Comparison of ENCODE assay signal across 24 cellular contexts in genomic region chr7:150803161-150803860, GRCh38. TPM values are rescaled to one million over a fixed set of nuclear protein-coding genes. Genes with fewer than 3 reads are reported as not detected.
A peak's percentile ranks its signal among the peaks of the same experiment; 100 is the strongest.
DNase-seq lines count a peak whose midpoint lies in the region; ATAC-seq and TF ChIP-seq lines count a peak whose summit lies in the region.
"Had no signal": no experiment of that assay in that cellular context is flagged by ENCODE, and none has a peak within 500 bp of the region (broad histone marks: within the 10 kb centered on the region; RNA-seq: fewer than 3 reads in every experiment).

No MANE protein-coding gene starts in this region.

- H3K27me3 ChIP-seq in right cardiac atrium (ENCODE audit: control insufficient read depth, insufficient read depth) = no peaks in the 10 kb centered on the region
- H3K27me3 ChIP-seq in endodermal cell (ENCODE audit: control insufficient read depth, insufficient read depth, low read length, poor library complexity, severe bottlenecking) = peaks cover 72% of the 10 kb centered on the region
- H3K27me3 ChIP-seq: testis had no signal

- H3K9me3 Mint-ChIP-seq in endodermal cell = peaks cover 18% of the 10 kb centered on the region

- no peak overlapping the region for H3K27ac ChIP-seq in right cardiac atrium (ENCODE audit: low read length)
- no peak overlapping the region for H3K27ac ChIP-seq in endodermal cell (ENCODE audit: low read depth, low read length)
- H3K27ac ChIP-seq: epithelial cell of prostate, testis, uterus had no signal

- intact Hi-C loops in right cardiac atrium (cut with DNase I) = no loop called here
- intact Hi-C loops in Right ventricle myocardium superior (cut with DNase I) = no loop called here

- peaks cover 4% of the 10 kb centered on the region for H3K4me1 Mint-ChIP-seq in endodermal cell

- POLR2A ChIA-PET in GM10248 (lab: Yijun Ruan, JAX) = no interaction called here

- CTCF ChIA-PET in GM10248 (lab: Yijun Ruan, JAX) = interaction anchor here (1.2 kb wide), 1 partner anchor 16 kb away, joined by 5 read pairs; no protein-coding TSS in a partner anchor

- H3K27ac Mint-ChIP-seq in endodermal cell = no peak overlapping the region
- H3K27ac Mint-ChIP-seq: activated CD8-positive, alpha-beta T cell treated with anti-CD3 and anti-CD28 coated beads, Interleukin-2, amount 10 ng/mL, durations not matched to agents 7 days and 5 days; mesothelial cell of epicardium; natural killer cell; stimulated activated naive B cell treated with anti-CD40 and anti-IgM and Interleukin-4, amounts not matched to agents 10 μg/mL and 1 μg/mL and 100 μg/mL, for 72 hours had no signal

- H3K27me3 Mint-ChIP-seq in endodermal cell (ENCODE audit: insufficient read depth) = peaks cover 74% of the 10 kb centered on the region

- TF ChIP-seq CTCF in endodermal cell (conservative IDR thresholded peaks at IDR 0.05) (no peak), GM10248 (IDR thresholded peaks at IDR 0.05; ENCODE audit: control extremely low read depth, extremely low read depth, low read depth, missing control alignments) (no peak)

- H3K4me3 Mint-ChIP-seq in endodermal cell = no peak overlapping the region
- H3K4me3 Mint-ChIP-seq: activated CD8-positive, alpha-beta T cell treated with anti-CD3 and anti-CD28 coated beads, Interleukin-2, amount 10 ng/mL, durations not matched to agents 7 days and 5 days; mesothelial cell of epicardium; natural killer cell; stimulated activated naive B cell treated with anti-CD40 and anti-IgM and Interleukin-4, amounts not matched to agents 10 μg/mL and 1 μg/mL and 100 μg/mL, for 72 hours had no signal

- H3K4me1 ChIP-seq in right cardiac atrium (ENCODE audit: control insufficient read depth, insufficient read depth, low read length) (no peaks in the 10 kb centered on the region), endodermal cell (ENCODE audit: control insufficient read depth, insufficient read depth, low read length) (no peaks in the 10 kb centered on the region)
- H3K4me1 ChIP-seq: uterus had no signal

- DNase-seq in right cardiac atrium = peak in 2 of 3 donors; percentile 59 to 64
- DNase-seq in Right ventricle myocardium superior = no peak
- DNase-seq in NCI-H2107 (lab: John Stamatoyannopoulos, UW) = peak; percentile 28
- peak; percentile 38 for DNase-seq in endodermal cell
- DNase-seq in glomerular visceral epithelial cell (ENCODE audit: extremely low spot score) = no peak
- DNase-seq in GM10248 (ENCODE audit: extremely low spot score) = no peak
- DNase-seq: activated CD8-positive, alpha-beta T cell treated with anti-CD3 and anti-CD28 coated beads, Interleukin-2, amount 10 ng/mL, durations not matched to agents 7 days and 5 days; activated gamma-delta T cell treated with Interleukin-2 at 50 U/mL for 16 hours; activated T-cell treated with anti-CD3 and anti-CD28 coated beads, Interleukin-2, amount 50 U/mL, for 1 hour; cerebellar nuclear complex; head of caudate nucleus; natural killer cell; retina; stimulated activated CD4-positive, alpha-beta T cell treated with anti-CD3 and anti-CD28 coated beads, Interleukin-4, amount 100 ng/mL, for 1 hour; stimulated activated naive B cell treated with anti-CD40 and anti-IgM and Interleukin-4, amounts not matched to agents 10 μg/mL and 1 μg/mL and 100 μg/mL, for 72 hours; T-helper 1 cell; testis; uterus had no signal

- H3K9ac ChIP-seq in endodermal cell (ENCODE audit: extremely low read depth, low read length, poor library complexity, severe bottlenecking) = no peak overlapping the region

- H3K36me3 Mint-ChIP-seq in endodermal cell (ENCODE audit: low read depth) = no peaks in the 10 kb centered on the region
- H3K36me3 Mint-ChIP-seq: mesothelial cell of epicardium had no signal

- no peaks in the 10 kb centered on the region for H3K36me3 ChIP-seq in endodermal cell (ENCODE audit: control insufficient read depth, insufficient read depth, low read length)
- H3K36me3 ChIP-seq: uterus had no signal

- H3K4me3 ChIP-seq in right cardiac atrium (ENCODE audit: low read length) = no peak overlapping the region
- no peak overlapping the region for H3K4me3 ChIP-seq in endodermal cell (ENCODE audit: low read length)
- H3K4me3 ChIP-seq: testis, uterus had no signal

- no peaks in the 10 kb centered on the region for H3K9me3 ChIP-seq in right cardiac atrium (ENCODE audit: control insufficient read depth, low read length)
- peaks cover 15% of the 10 kb centered on the region for H3K9me3 ChIP-seq in endodermal cell (ENCODE audit: control insufficient read depth, low read length)
- H3K9me3 ChIP-seq: testis had no signal

- ATAC-seq in right cardiac atrium = peak; percentile 7 to 62
- no peak for ATAC-seq in Right ventricle myocardium superior (ENCODE audit: poor library complexity)
- no peak for ATAC-seq in HG03039 (IDR thresholded peaks at IDR 0.05; ENCODE audit: unreplicated experiment)
- ATAC-seq: activated CD8-positive, alpha-beta T cell treated with anti-CD3 and anti-CD28 coated beads, Interleukin-2, amount 10 ng/mL, durations not matched to agents 7 days and 5 days; left lobe of liver; natural killer cell; stimulated activated naive B cell treated with anti-CD40 and anti-IgM and Interleukin-4, amounts not matched to agents 10 μg/mL and 1 μg/mL and 100 μg/mL, for 72 hours had no signal

- WGBS in right cardiac atrium = 53% methylated on average over 10 of the region's 10 CpGs
- 83 to 85% methylated on average over 4 to 10 of the region's 10 CpGs for WGBS in endodermal cell (ENCODE audit: insufficient coverage in 1 of 2, insufficient read length in 1 of 2), 2 experiments

RNA-seq across cellular contexts. Expression of gene TMEM176A, which starts 2.7 kb away (rescaled TPM):
- total RNA-seq in right cardiac atrium = 100 to 1,000 TPM in 2 of 4 donors, 10 to 100 TPM in 2; 50.8 to 167 (median 126) TPM
- 51.6 TPM for polyA plus RNA-seq in right cardiac atrium
- 27.1 TPM for total RNA-seq in Right ventricle myocardium superior
- not detected for total RNA-seq in endodermal cell
- 9.8 TPM for polyA plus RNA-seq in endodermal cell (2013, experiment 1 of 2)
- polyA plus RNA-seq in endodermal cell (2013, experiment 2 of 2) = 7.0 TPM
- total RNA-seq: activated CD8-positive, alpha-beta T cell treated with anti-CD3 and anti-CD28 coated beads, Interleukin-2, amount 10 ng/mL, durations not matched to agents 7 days and 5 days; osteocyte; SK-MEL-5 had no signal

RNA-seq across cellular contexts. Expression of gene TMEM176B, which starts 3.1 kb away (rescaled TPM):
- total RNA-seq in right cardiac atrium (100 to 1,000 TPM; 101 to 344 (median 237) TPM), Right ventricle myocardium superior (33.4 TPM), endodermal cell (under 1 TPM; 0.31 to 0.35 TPM)
- polyA plus RNA-seq in right cardiac atrium = 114 TPM
- 5.0 TPM for polyA plus RNA-seq in endodermal cell (2013, experiment 1 of 2)
- 3.0 TPM for polyA plus RNA-seq in endodermal cell (2013, experiment 2 of 2)
- total RNA-seq: activated CD8-positive, alpha-beta T cell treated with anti-CD3 and anti-CD28 coated beads, Interleukin-2, amount 10 ng/mL, durations not matched to agents 7 days and 5 days; osteocyte had no signal

RNA-seq across cellular contexts. Expression of gene AOC1, which starts 49.0 kb away (rescaled TPM):
- under 1 TPM in 2 of 4 donors, not detected in 2; 0.17 to 0.40 TPM for total RNA-seq in right cardiac atrium
- polyA plus RNA-seq in right cardiac atrium = not detected
- not detected for total RNA-seq in Right ventricle myocardium superior
- total RNA-seq in endodermal cell = not detected
- not detected for polyA plus RNA-seq in endodermal cell (2013, experiment 1 of 2)
- not detected for polyA plus RNA-seq in endodermal cell (2013, experiment 2 of 2)
- total RNA-seq: activated CD8-positive, alpha-beta T cell treated with anti-CD3 and anti-CD28 coated beads, Interleukin-2, amount 10 ng/mL, durations not matched to agents 7 days and 5 days; mesothelial cell of epicardium; natural killer cell; osteocyte had no signal

Comparison
In these comparisons a context has a peak if more than half of its experiments do, and no peak if none do; other contexts are left out.
1. ATAC-seq: peak in right cardiac atrium (2 of 2); none in Right ventricle myocardium superior (single experiment) and HG03039 (single experiment).
2. DNase-seq: peak in right cardiac atrium (2 of 3), NCI-H2107 (single experiment) and endodermal cell (single experiment); none in Right ventricle myocardium superior (single experiment), glomerular visceral epithelial cell (single experiment) and GM10248 (single experiment).
3. RNA of gene TMEM176A, which starts 2.7 kb away (total RNA-seq): 50.8 to 167 TPM in right cardiac atrium and 27.1 TPM in Right ventricle myocardium superior (single experiment); not detected in endodermal cell; every median in the first group is over 10 times any median in the second.
4. RNA of gene TMEM176B, which starts 3.1 kb away (total RNA-seq): 101 to 344 TPM in right cardiac atrium and 33.4 TPM in Right ventricle myocardium superior (single experiment); 0.31 to 0.35 TPM in endodermal cell; every median in the first group is over 10 times any median in the second.